ENCODE assay signal across 2 cellular contexts in the genomic region with DNA sequence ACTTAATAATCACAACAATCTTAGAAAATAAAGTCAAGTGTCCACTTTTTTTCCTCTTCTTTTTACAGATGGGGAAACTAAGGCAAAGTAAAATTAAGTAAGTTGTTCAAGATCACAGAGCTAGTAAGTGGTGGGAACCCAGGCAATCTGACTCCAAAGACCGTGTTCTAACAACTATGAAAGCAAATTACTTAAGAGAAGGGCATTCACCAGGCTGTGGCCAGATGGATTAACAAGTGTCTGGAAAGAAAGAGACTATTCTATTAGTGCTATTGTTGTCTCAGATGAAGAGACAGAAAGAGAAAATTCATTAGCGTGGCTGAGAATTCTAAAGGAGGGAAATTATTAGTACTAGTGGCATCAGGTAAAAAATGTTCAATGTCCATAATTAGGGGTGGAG.
TF ChIP-seq lines count a peak whose summit lies in the region.

No MANE protein-coding gene starts in this region.

TF ChIP-seq in SK-N-SH, 30 proteins besides CTCF, POLR2A, EP300 and RAD21:
- TF ChIP-seq, protein P1, sequence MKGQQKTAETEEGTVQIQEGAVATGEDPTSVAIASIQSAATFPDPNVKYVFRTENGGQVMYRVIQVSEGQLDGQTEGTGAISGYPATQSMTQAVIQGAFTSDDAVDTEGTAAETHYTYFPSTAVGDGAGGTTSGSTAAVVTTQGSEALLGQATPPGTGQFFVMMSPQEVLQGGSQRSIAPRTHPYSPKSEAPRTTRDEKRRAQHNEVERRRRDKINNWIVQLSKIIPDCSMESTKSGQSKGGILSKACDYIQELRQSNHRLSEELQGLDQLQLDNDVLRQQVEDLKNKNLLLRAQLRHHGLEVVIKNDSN (IDR thresholded peaks at IDR 0.05; ENCODE audit: borderline replicate concordance, low read depth): no peak
- TF ChIP-seq MXI1 (IDR thresholded peaks at IDR 0.05; ENCODE audit: low read depth, low read length) (no peak), CHD2 (IDR thresholded peaks at IDR 0.05; ENCODE audit: low read length, partially characterized antibody) (no peak), GABPA (IDR thresholded peaks at IDR 0.05; ENCODE audit: low read depth) (no peak), POLR2AphosphoS5 (IDR thresholded peaks at IDR 0.05; ENCODE audit: low read depth, low read length) (no peak), SMC3 (IDR thresholded peaks at IDR 0.05; ENCODE audit: low read depth, low read length) (no peak), MEF2A (IDR thresholded peaks at IDR 0.05; ENCODE audit: borderline replicate concordance, low read depth) (no peak), TAF1 (IDR thresholded peaks at IDR 0.05; ENCODE audit: borderline replicate concordance, low read depth, low read length) (no peak), RXRA (IDR thresholded peaks at IDR 0.05; ENCODE audit: borderline replicate concordance, low read depth) (no peak), GATA2 (CRISPR knock-in tag; IDR thresholded peaks at IDR 0.05) (no peak), FOSL2 (IDR thresholded peaks at IDR 0.05; ENCODE audit: borderline replicate concordance, low read depth) (no peak), RCOR1 (IDR thresholded peaks at IDR 0.05; ENCODE audit: low read length) (no peak), TCF12 (IDR thresholded peaks at IDR 0.05) (no peak), RFX5 (IDR thresholded peaks at IDR 0.05; ENCODE audit: low read length) (no peak), JUND (IDR thresholded peaks at IDR 0.05) (no peak)
- TF ChIP-seq, protein P2, sequence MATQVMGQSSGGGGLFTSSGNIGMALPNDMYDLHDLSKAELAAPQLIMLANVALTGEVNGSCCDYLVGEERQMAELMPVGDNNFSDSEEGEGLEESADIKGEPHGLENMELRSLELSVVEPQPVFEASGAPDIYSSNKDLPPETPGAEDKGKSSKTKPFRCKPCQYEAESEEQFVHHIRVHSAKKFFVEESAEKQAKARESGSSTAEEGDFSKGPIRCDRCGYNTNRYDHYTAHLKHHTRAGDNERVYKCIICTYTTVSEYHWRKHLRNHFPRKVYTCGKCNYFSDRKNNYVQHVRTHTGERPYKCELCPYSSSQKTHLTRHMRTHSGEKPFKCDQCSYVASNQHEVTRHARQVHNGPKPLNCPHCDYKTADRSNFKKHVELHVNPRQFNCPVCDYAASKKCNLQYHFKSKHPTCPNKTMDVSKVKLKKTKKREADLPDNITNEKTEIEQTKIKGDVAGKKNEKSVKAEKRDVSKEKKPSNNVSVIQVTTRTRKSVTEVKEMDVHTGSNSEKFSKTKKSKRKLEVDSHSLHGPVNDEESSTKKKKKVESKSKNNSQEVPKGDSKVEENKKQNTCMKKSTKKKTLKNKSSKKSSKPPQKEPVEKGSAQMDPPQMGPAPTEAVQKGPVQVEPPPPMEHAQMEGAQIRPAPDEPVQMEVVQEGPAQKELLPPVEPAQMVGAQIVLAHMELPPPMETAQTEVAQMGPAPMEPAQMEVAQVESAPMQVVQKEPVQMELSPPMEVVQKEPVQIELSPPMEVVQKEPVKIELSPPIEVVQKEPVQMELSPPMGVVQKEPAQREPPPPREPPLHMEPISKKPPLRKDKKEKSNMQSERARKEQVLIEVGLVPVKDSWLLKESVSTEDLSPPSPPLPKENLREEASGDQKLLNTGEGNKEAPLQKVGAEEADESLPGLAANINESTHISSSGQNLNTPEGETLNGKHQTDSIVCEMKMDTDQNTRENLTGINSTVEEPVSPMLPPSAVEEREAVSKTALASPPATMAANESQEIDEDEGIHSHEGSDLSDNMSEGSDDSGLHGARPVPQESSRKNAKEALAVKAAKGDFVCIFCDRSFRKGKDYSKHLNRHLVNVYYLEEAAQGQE (IDR thresholded peaks at IDR 0.05; ENCODE audit: low read depth, low read length): no peak
- TF ChIP-seq, protein P3, sequence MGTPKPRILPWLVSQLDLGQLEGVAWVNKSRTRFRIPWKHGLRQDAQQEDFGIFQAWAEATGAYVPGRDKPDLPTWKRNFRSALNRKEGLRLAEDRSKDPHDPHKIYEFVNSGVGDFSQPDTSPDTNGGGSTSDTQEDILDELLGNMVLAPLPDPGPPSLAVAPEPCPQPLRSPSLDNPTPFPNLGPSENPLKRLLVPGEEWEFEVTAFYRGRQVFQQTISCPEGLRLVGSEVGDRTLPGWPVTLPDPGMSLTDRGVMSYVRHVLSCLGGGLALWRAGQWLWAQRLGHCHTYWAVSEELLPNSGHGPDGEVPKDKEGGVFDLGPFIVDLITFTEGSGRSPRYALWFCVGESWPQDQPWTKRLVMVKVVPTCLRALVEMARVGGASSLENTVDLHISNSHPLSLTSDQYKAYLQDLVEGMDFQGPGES (IDR thresholded peaks at IDR 0.05; ENCODE audit: low read depth, low read length): no peak
- TF ChIP-seq, protein P4, sequence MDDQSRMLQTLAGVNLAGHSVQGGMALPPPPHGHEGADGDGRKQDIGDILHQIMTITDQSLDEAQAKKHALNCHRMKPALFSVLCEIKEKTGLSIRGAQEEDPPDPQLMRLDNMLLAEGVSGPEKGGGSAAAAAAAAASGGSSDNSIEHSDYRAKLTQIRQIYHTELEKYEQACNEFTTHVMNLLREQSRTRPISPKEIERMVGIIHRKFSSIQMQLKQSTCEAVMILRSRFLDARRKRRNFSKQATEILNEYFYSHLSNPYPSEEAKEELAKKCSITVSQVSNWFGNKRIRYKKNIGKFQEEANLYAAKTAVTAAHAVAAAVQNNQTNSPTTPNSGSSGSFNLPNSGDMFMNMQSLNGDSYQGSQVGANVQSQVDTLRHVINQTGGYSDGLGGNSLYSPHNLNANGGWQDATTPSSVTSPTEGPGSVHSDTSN (IDR thresholded peaks at IDR 0.05): no peak
- TF ChIP-seq, protein P5, sequence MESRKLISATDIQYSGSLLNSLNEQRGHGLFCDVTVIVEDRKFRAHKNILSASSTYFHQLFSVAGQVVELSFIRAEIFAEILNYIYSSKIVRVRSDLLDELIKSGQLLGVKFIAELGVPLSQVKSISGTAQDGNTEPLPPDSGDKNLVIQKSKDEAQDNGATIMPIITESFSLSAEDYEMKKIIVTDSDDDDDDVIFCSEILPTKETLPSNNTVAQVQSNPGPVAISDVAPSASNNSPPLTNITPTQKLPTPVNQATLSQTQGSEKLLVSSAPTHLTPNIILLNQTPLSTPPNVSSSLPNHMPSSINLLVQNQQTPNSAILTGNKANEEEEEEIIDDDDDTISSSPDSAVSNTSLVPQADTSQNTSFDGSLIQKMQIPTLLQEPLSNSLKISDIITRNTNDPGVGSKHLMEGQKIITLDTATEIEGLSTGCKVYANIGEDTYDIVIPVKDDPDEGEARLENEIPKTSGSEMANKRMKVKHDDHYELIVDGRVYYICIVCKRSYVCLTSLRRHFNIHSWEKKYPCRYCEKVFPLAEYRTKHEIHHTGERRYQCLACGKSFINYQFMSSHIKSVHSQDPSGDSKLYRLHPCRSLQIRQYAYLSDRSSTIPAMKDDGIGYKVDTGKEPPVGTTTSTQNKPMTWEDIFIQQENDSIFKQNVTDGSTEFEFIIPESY (IDR thresholded peaks at IDR 0.05; ENCODE audit: borderline replicate concordance, low read depth): no peak

TF ChIP-seq in SK-N-SH treated with all-trans-retinoic acid at 6 μM for 48 hours, 23 proteins besides CTCF, POLR2A, EP300 and RAD21:
- TF ChIP-seq ZNF565 (CRISPR knock-in tag; conservative IDR thresholded peaks at IDR 0.05; ENCODE audit: low read depth) (no peak), ZFP30 (CRISPR knock-in tag; IDR thresholded peaks at IDR 0.05) (no peak), ZFP3 (CRISPR knock-in tag; IDR thresholded peaks at IDR 0.05) (no peak), BACH2 (CRISPR knock-in tag; IDR thresholded peaks at IDR 0.05; ENCODE audit: borderline replicate concordance) (no peak), PPARA (CRISPR knock-in tag; IDR thresholded peaks at IDR 0.05; ENCODE audit: borderline replicate concordance) (no peak), SNAI2 (CRISPR knock-in tag; IDR thresholded peaks at IDR 0.05) (no peak), GLIS3 (CRISPR knock-in tag; IDR thresholded peaks at IDR 0.05) (no peak), ISL1 (CRISPR knock-in tag; IDR thresholded peaks at IDR 0.05) (no peak), TCF4 (CRISPR knock-in tag; IDR thresholded peaks at IDR 0.05; ENCODE audit: borderline replicate concordance) (no peak), CSDC2 (CRISPR knock-in tag; IDR thresholded peaks at IDR 0.05) (no peak)
- TF ChIP-seq, protein P6, sequence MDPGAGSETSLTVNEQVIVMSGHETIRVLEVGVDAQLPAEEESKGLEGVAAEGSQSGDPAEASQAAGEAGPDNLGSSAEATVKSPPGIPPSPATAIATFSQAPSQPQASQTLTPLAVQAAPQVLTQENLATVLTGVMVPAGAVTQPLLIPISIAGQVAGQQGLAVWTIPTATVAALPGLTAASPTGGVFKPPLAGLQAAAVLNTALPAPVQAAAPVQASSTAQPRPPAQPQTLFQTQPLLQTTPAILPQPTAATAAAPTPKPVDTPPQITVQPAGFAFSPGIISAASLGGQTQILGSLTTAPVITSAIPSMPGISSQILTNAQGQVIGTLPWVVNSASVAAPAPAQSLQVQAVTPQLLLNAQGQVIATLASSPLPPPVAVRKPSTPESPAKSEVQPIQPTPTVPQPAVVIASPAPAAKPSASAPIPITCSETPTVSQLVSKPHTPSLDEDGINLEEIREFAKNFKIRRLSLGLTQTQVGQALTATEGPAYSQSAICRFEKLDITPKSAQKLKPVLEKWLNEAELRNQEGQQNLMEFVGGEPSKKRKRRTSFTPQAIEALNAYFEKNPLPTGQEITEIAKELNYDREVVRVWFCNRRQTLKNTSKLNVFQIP (CRISPR knock-in tag; IDR thresholded peaks at IDR 0.05; ENCODE audit: borderline replicate concordance, low read depth): no peak
- TF ChIP-seq, protein P7, sequence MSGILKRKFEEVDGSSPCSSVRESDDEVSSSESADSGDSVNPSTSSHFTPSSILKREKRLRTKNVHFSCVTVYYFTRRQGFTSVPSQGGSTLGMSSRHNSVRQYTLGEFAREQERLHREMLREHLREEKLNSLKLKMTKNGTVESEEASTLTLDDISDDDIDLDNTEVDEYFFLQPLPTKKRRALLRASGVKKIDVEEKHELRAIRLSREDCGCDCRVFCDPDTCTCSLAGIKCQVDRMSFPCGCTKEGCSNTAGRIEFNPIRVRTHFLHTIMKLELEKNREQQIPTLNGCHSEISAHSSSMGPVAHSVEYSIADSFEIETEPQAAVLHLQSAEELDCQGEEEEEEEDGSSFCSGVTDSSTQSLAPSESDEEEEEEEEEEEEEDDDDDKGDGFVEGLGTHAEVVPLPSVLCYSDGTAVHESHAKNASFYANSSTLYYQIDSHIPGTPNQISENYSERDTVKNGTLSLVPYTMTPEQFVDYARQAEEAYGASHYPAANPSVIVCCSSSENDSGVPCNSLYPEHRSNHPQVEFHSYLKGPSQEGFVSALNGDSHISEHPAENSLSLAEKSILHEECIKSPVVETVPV (CRISPR knock-in tag; IDR thresholded peaks at IDR 0.05): no peak
